Comparison of ENCODE assay signal across 20 cellular contexts in the genomic region with DNA sequence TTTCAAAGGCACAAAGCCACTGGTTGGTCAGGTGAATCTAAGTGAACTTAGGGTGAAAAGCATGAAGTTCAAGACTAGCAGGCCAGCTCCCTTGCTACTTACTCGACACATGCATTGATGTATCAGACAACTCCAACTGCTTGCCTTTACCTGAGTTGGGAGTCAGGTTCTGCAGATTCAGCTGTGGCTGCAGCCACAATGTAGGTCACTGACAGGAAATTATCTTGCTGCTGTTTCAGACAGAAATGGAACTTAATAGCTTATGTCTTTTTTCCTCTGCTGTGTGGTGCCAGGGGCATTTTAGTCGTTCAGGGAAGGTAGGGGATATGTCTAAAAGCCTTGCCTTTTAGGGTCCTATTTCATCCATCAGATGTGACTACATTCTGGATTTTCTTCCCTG.
"Had no signal": no experiment of that assay in that cellular context is flagged by ENCODE, and none has a peak within 500 bp of the region (broad histone marks: within the 10 kb centered on the region; RNA-seq: fewer than 3 reads in every experiment).

No MANE protein-coding gene starts in this region.

- H3K27ac Mint-ChIP-seq: naive B cell; nephron; progenitor cell of endocrine pancreas; stimulated activated memory B cell treated with anti-CD40 and anti-IgM and Interleukin-4, amounts not matched to agents 10 μg/mL and 1 μg/mL and 100 μg/mL, for 72 hours; stimulated activated naive CD8-positive, alpha-beta T cell treated with anti-CD3 and anti-CD28 coated beads, Interleukin-15, Interleukin-2, amounts not matched to agents 100 ng/mL and 50 ng/mL, for 24 hours had no signal

- H3K27me3 ChIP-seq: tibial artery, upper lobe of left lung, uterus had no signal

- ATAC-seq: heart left ventricle; left colon; left ventricle myocardium superior; pancreas; right cardiac atrium; stimulated activated memory B cell treated with anti-CD40 and anti-IgM and Interleukin-4, amounts not matched to agents 10 μg/mL and 1 μg/mL and 100 μg/mL, for 72 hours had no signal

- H3K4me1 ChIP-seq: heart left ventricle, pancreas, tibial artery, upper lobe of left lung, uterus had no signal

- DNase-seq: effector CD4-positive, alpha-beta T cell; heart left ventricle; hippocampal formation; left colon; left ventricle myocardium superior; mesendoderm; naive B cell; occipital lobe; pancreas; right cardiac atrium; small intestine; stimulated activated CD4-positive, alpha-beta T cell treated with anti-CD3 and anti-CD28 coated beads, Interleukin-2, amount 100 ng/mL, for 48 hours; tibial artery; upper lobe of left lung; uterus had no signal

- H3K9me3 Mint-ChIP-seq: nephron; stimulated activated naive CD8-positive, alpha-beta T cell treated with anti-CD3 and anti-CD28 coated beads, Interleukin-15, Interleukin-2, amounts not matched to agents 100 ng/mL and 50 ng/mL, for 24 hours had no signal

- H3K4me3 ChIP-seq: heart left ventricle, lung, pancreas, tibial artery, upper lobe of left lung, uterus had no signal

- H3K4me1 Mint-ChIP-seq: naive B cell; nephron; stimulated activated memory B cell treated with anti-CD40 and anti-IgM and Interleukin-4, amounts not matched to agents 10 μg/mL and 1 μg/mL and 100 μg/mL, for 72 hours had no signal

- H3K36me3 Mint-ChIP-seq: naive B cell; stimulated activated memory B cell treated with anti-CD40 and anti-IgM and Interleukin-4, amounts not matched to agents 10 μg/mL and 1 μg/mL and 100 μg/mL, for 72 hours had no signal

- H3K9me3 ChIP-seq: heart left ventricle, pancreas, tibial artery, upper lobe of left lung, uterus had no signal

- H3K36me3 ChIP-seq: heart left ventricle, pancreas, tibial artery, upper lobe of left lung, uterus had no signal

- H3K27ac ChIP-seq: heart left ventricle, pancreas, tibial artery, upper lobe of left lung, uterus had no signal

- H3K4me3 Mint-ChIP-seq: naive B cell; nephron; stimulated activated memory B cell treated with anti-CD40 and anti-IgM and Interleukin-4, amounts not matched to agents 10 μg/mL and 1 μg/mL and 100 μg/mL, for 72 hours; stimulated activated naive CD8-positive, alpha-beta T cell treated with anti-CD3 and anti-CD28 coated beads, Interleukin-15, Interleukin-2, amounts not matched to agents 100 ng/mL and 50 ng/mL, for 24 hours had no signal
